9 cellular contexts compared by ENCODE assay signal in the genomic region with DNA sequence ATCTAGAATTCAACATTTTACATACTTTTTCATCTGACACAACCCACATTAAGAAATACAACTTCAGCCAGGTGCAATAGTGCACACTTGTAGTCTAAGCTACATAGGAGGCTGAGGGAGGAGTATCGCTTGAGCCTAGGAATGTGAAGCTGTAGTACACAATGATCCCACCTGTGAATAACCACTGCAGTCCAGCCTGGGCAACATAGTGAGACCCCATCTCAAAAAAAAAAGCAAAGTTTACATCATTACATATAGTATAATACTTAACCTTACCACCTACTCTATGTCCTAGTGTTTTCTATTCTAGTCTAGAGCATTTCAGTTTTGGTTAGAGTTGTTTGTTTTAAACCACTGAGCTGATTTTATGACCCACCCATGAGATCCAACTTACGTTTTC.
"Had no signal": no experiment of that assay in that cellular context is flagged by ENCODE, and none has a peak within 500 bp of the region (broad histone marks: within the 10 kb centered on the region; RNA-seq: fewer than 3 reads in every experiment).

No MANE protein-coding gene starts in this region.

- H3K9me3 ChIP-seq: HAP-1 had no signal

- DNase-seq: GM23248, GOT3, H7, IMR-90, Karpas-422, KBM-7 had no signal

- H3K4me3 ChIP-seq: GM23248, HAP-1 had no signal

- H3K4me2 ChIP-seq: KMS-11 had no signal

- H3K4me1 ChIP-seq: HAP-1 had no signal

- ATAC-seq: HCT116 had no signal

- H2AFZ ChIP-seq: GM23248 had no signal

- H3K27ac ChIP-seq: GM23248, KMS-11 had no signal

- H3K9ac ChIP-seq: GM23248, KMS-11 had no signal
